14 cellular contexts compared by ENCODE assay signal in genomic region chr7:18221377-18222290, GRCh38.
DNase-seq lines count a peak whose midpoint lies in the region; FAIRE-seq and TF ChIP-seq lines count a peak whose summit lies in the region.
"Had no signal": no experiment of that assay in that cellular context is flagged by ENCODE, and none has a peak within 500 bp of the region (broad histone marks: within the 10 kb centered on the region; RNA-seq: fewer than 3 reads in every experiment).

No MANE protein-coding gene starts in this region.

- TF ChIP-seq POLR2A in NB4 (IDR thresholded peaks at IDR 0.05; ENCODE audit: extremely low read depth, insufficient read length): no peak

- peak overlapping the region in 7 of 11 experiments; percentile 2 to 69 (median 50); a peak in 12 of 22 replicates for H3K4me2 ChIP-seq in BLaER1 treated with 17β-estradiol and CSF1 and Interleukin-3, amounts not matched to agents 10 nM and 100 nM

- FAIRE-seq in GM19239 (lab: Jason Lieb, UNC): no peak
- FAIRE-seq: H1 had no signal

- no peaks in the 10 kb centered on the region for H3K36me3 ChIP-seq in BLaER1 treated with 17β-estradiol and CSF1 and Interleukin-3, amounts not matched to agents 10 nM and 100 nM

- H4K20me1 ChIP-seq in BLaER1 treated with 17β-estradiol and CSF1 and Interleukin-3, amounts not matched to agents 10 nM and 100 nM: no peaks in the 10 kb centered on the region

- H3K4me3 ChIP-seq in BLaER1 treated with 17β-estradiol and CSF1 and Interleukin-3, amounts not matched to agents 10 nM and 100 nM: no peak overlapping the region
- H3K4me3 ChIP-seq in NB4 (ENCODE audit: low read depth, low read length): no peak overlapping the region
- H3K4me3 ChIP-seq: body of pancreas had no signal

- H3K27me3 ChIP-seq in BLaER1 treated with 17β-estradiol and CSF1 and Interleukin-3, amounts not matched to agents 10 nM and 100 nM: no peaks in the 10 kb centered on the region
- H3K27me3 ChIP-seq: body of pancreas had no signal

- H3K9me3 ChIP-seq in BLaER1 treated with 17β-estradiol and CSF1 and Interleukin-3, amounts not matched to agents 10 nM and 100 nM (replicated peaks in 1 of 11): no peaks in the 10 kb centered on the region
- H3K9me3 ChIP-seq: body of pancreas had no signal

- peak overlapping the region in 2 of 11 experiments; percentile 2 to 11; a peak in 3 of 22 replicates for H3K9ac ChIP-seq in BLaER1 treated with 17β-estradiol and CSF1 and Interleukin-3, amounts not matched to agents 10 nM and 100 nM
- H3K9ac ChIP-seq: parathyroid adenoma had no signal

- CTCF ChIA-PET in HEK293T (lab: Yijun Ruan, JAX): no interaction called here

- no peak for TF ChIP-seq CTCF in NB4 (IDR thresholded peaks at IDR 0.05; ENCODE audit: low read depth, low read length)

- DNase-seq in NB4 (ENCODE audit: low read depth) (peak; percentile 30), dedifferentiated amniotic fluid mesenchymal stem cell (ENCODE audit: extremely low spot score) (peak; percentile 24), myocyte (ENCODE audit: low read depth) (peak; percentile 6), superior temporal gyrus (ENCODE audit: extremely low spot score) (no peak), GM19239 (ENCODE audit: insufficient read length, low spot score) (no peak), HEK293T (ENCODE audit: extremely low spot score) (no peak), caudate nucleus (lab: John Stamatoyannopoulos, UW) (no peak)
- DNase-seq: body of pancreas, EL, hypothalamus had no signal

- peaks cover 0 to 58% (median 22%) of the 10 kb centered on the region in 10 experiments; a peak in 14 of 20 replicates for H3K4me1 ChIP-seq in BLaER1 treated with 17β-estradiol and CSF1 and Interleukin-3, amounts not matched to agents 10 nM and 100 nM
- H3K4me1 ChIP-seq: body of pancreas, parathyroid adenoma had no signal

- POLR2A ChIA-PET in HEK293T (lab: Yijun Ruan, JAX): no interaction called here

- H3K27ac ChIP-seq in BLaER1 treated with 17β-estradiol and CSF1 and Interleukin-3, amounts not matched to agents 10 nM and 100 nM: peak overlapping the region in 5 of 11 experiments; percentile 43 to 68 (median 62); a peak in 10 of 22 replicates
- no peak overlapping the region for H3K27ac ChIP-seq in caudate nucleus (ENCODE audit: low read depth, low read length)
- H3K27ac ChIP-seq: body of pancreas, HL-60, parathyroid adenoma had no signal

TF ChIP-seq in HEK293T, 16 proteins besides CTCF, POLR2A, EP300 and RAD21:
- TF ChIP-seq ARNT (IDR thresholded peaks at IDR 0.05) (no peak), L3MBTL2 (conservative IDR thresholded peaks at IDR 0.05) (no peak), TARDBP (IDR thresholded peaks at IDR 0.05) (no peak), NFRKB (IDR thresholded peaks at IDR 0.05) (no peak), FOXA1 (IDR thresholded peaks at IDR 0.05) (no peak), BHLHE40 (IDR thresholded peaks at IDR 0.05; ENCODE audit: borderline replicate concordance) (no peak), SP1 (IDR thresholded peaks at IDR 0.05) (no peak), ZNF384 (IDR thresholded peaks at IDR 0.05) (no peak), CTBP1 (IDR thresholded peaks at IDR 0.05; ENCODE audit: borderline replicate concordance) (no peak), ELF4 (IDR thresholded peaks at IDR 0.05) (no peak), FOXM1 (IDR thresholded peaks at IDR 0.05; ENCODE audit: borderline replicate concordance) (no peak), LEF1 (IDR thresholded peaks at IDR 0.05; ENCODE audit: borderline replicate concordance) (no peak), SUZ12 (IDR thresholded peaks at IDR 0.05) (no peak)
- TF ChIP-seq, protein P1, sequence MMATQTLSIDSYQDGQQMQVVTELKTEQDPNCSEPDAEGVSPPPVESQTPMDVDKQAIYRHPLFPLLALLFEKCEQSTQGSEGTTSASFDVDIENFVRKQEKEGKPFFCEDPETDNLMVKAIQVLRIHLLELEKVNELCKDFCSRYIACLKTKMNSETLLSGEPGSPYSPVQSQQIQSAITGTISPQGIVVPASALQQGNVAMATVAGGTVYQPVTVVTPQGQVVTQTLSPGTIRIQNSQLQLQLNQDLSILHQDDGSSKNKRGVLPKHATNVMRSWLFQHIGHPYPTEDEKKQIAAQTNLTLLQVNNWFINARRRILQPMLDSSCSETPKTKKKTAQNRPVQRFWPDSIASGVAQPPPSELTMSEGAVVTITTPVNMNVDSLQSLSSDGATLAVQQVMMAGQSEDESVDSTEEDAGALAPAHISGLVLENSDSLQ (IDR thresholded peaks at IDR 0.05): no peak

Comparison
In these comparisons a context has a peak if more than half of its experiments do, and no peak if none do; other contexts are left out.
1. DNase-seq: peak in NB4 (single experiment), dedifferentiated amniotic fluid mesenchymal stem cell (single experiment) and myocyte (single experiment); none in superior temporal gyrus (single experiment), GM19239 (single experiment), HEK293T (single experiment) and caudate nucleus (0 of 61).